Comparison of ENCODE assay signal across 1 cellular context in genomic region chr3:46013316-46014094, GRCh38.
A peak's percentile ranks its signal among the peaks of the same experiment; 100 is the strongest.
TF ChIP-seq lines count a peak whose summit lies in the region.

No MANE protein-coding gene starts in this region.

TF ChIP-seq in K562, 482 proteins besides CTCF, POLR2A, EP300 and RAD21 (continued from another document):
- TF ChIP-seq SRSF9 (IDR thresholded peaks at IDR 0.05; ENCODE audit: borderline replicate concordance, low read depth, low read length) = no peak
- peak; percentile 79 for TF ChIP-seq ZBTB9 (CRISPR knock-in tag; IDR thresholded peaks at IDR 0.05)
- TF ChIP-seq SMAD4 (CRISPR knock-in tag; conservative IDR thresholded peaks at IDR 0.05) = 0 out of 2 replicates have a peak, but pooled peaks have one; percentile 5
- no peak for TF ChIP-seq E2F3 (CRISPR knock-in tag; IDR thresholded peaks at IDR 0.05)
- TF ChIP-seq KAT7 (CRISPR knock-in tag; IDR thresholded peaks at IDR 0.05; ENCODE audit: borderline replicate concordance) = no peak
- no peak for TF ChIP-seq ZZZ3 (IDR thresholded peaks at IDR 0.05)
- TF ChIP-seq OTX1 (CRISPR knock-in tag; IDR thresholded peaks at IDR 0.05) = no peak
- no peak for TF ChIP-seq UBTF (IDR thresholded peaks at IDR 0.05; ENCODE audit: borderline replicate concordance in 1 of 2, low read depth in 2 of 2, low read length in 2 of 2)
- peak; percentile 76 for TF ChIP-seq CEBPG (CRISPR knock-in tag; IDR thresholded peaks at IDR 0.05)
- peak; percentile 83 to 95 for TF ChIP-seq CEBPG (tag; conservative IDR thresholded peaks at IDR 0.05 in 1 of 2, IDR thresholded peaks at IDR 0.05 in 1 of 2)
- TF ChIP-seq TCF15 (CRISPR knock-in tag; IDR thresholded peaks at IDR 0.05) = no peak
- no peak for TF ChIP-seq MIER1 (IDR thresholded peaks at IDR 0.05; ENCODE audit: low read depth)
- peak; percentile 49; the same call in 1 of the 2 replicates for TF ChIP-seq SMARCA4 (IDR thresholded peaks at IDR 0.05)
- TF ChIP-seq CXXC5 (CRISPR knock-in tag; IDR thresholded peaks at IDR 0.05) = no peak
- no peak for TF ChIP-seq EWSR1 (IDR thresholded peaks at IDR 0.05; ENCODE audit: borderline replicate concordance, low read depth, partially characterized antibody)
- peak; percentile 74; the same call in 1 of the 2 replicates for TF ChIP-seq L3MBTL2 (IDR thresholded peaks at IDR 0.05)
- TF ChIP-seq ZNF280B (CRISPR knock-in tag; IDR thresholded peaks at IDR 0.05) = no peak
- no peak for TF ChIP-seq REST (CRISPR knock-in tag; IDR thresholded peaks at IDR 0.05; ENCODE audit: low read depth)
